In genomic region chr20:15188415-15188814, GRCh38 we compare ENCODE assay signal across 26 cellular contexts.
"Had no signal": no experiment of that assay in that cellular context is flagged by ENCODE, and none has a peak within 500 bp of the region (broad histone marks: within the 10 kb centered on the region; RNA-seq: fewer than 3 reads in every experiment).

No MANE protein-coding gene starts in this region.

- ATAC-seq: effector memory CD8-positive, alpha-beta T cell; esophagus mucosa; gastroesophageal sphincter; heart left ventricle; left lobe of liver; naive thymus-derived CD4-positive, alpha-beta T cell had no signal

- H3K27me3 Mint-ChIP-seq: effector memory CD8-positive, alpha-beta T cell; naive thymus-derived CD4-positive, alpha-beta T cell; progenitor cell of endocrine pancreas had no signal

- H3K9me3 Mint-ChIP-seq: nephron, neural progenitor cell had no signal

- H3K27ac Mint-ChIP-seq: effector memory CD8-positive, alpha-beta T cell; naive thymus-derived CD4-positive, alpha-beta T cell; nephron; neural progenitor cell; progenitor cell of endocrine pancreas had no signal

- H3K4me2 ChIP-seq: hepatocyte, neural progenitor cell had no signal

- DNase-seq: cortex of kidney; effector memory CD8-positive, alpha-beta T cell; foreskin fibroblast; heart left ventricle; kidney; mesenchymal stem cell; midbrain; naive thymus-derived CD4-positive, alpha-beta T cell; sigmoid colon; stimulated activated CD4-positive, alpha-beta T cell treated with anti-CD3 and anti-CD28 coated beads, Interleukin-2, amount 100 ng/mL, for 48 hours; stimulated activated CD8-positive, alpha-beta memory T cell treated with anti-CD3 and anti-CD28 coated beads, Interleukin-4, amount 100 ng/mL, for 48 hours; stimulated activated naive CD4-positive, alpha-beta T cell treated with Interleukin-2 at 50 U/mL for 16 hours; stomach; thyroid gland; trophoblast cell had no signal

- H3K4me3 Mint-ChIP-seq: effector memory CD8-positive, alpha-beta T cell; naive thymus-derived CD4-positive, alpha-beta T cell; nephron; neural progenitor cell had no signal

- H3K4me3 ChIP-seq: gastroesophageal sphincter, heart left ventricle, hepatocyte, lung, neural progenitor cell, sigmoid colon, stomach, thyroid gland, vagina had no signal

- H3K9me3 ChIP-seq: gastroesophageal sphincter, heart left ventricle, sigmoid colon, stomach, thyroid gland, vagina had no signal

- H3K4me1 ChIP-seq: gastroesophageal sphincter, heart left ventricle, neural progenitor cell, parathyroid adenoma, sigmoid colon, stomach, thyroid gland, vagina had no signal

- H3K4me1 Mint-ChIP-seq: naive thymus-derived CD4-positive, alpha-beta T cell; nephron; neural progenitor cell had no signal

- H2AFZ ChIP-seq: hepatocyte, neural progenitor cell, parathyroid adenoma had no signal

- H3K36me3 ChIP-seq: gastroesophageal sphincter, heart left ventricle, neural progenitor cell, sigmoid colon, stomach, thyroid gland, vagina had no signal

- H3K27ac ChIP-seq: epithelial cell of prostate, gastroesophageal sphincter, heart left ventricle, hepatocyte, neural progenitor cell, parathyroid adenoma, sigmoid colon, stomach, thyroid gland, vagina had no signal

- H3K79me2 ChIP-seq: hepatocyte, parathyroid adenoma had no signal

- H3K9ac ChIP-seq: neural progenitor cell, parathyroid adenoma had no signal

- H3K27me3 ChIP-seq: gastroesophageal sphincter, heart left ventricle, hepatocyte, neural progenitor cell, sigmoid colon, stomach, thyroid gland, vagina had no signal

- H3K36me3 Mint-ChIP-seq: naive thymus-derived CD4-positive, alpha-beta T cell; neural progenitor cell had no signal
